21 cellular contexts compared by ENCODE assay signal in genomic region chr2:7454592-7454991, GRCh38.
DNase-seq lines count a peak whose midpoint lies in the region; ATAC-seq and TF ChIP-seq lines count a peak whose summit lies in the region.
"Had no signal": no experiment of that assay in that cellular context is flagged by ENCODE, and none has a peak within 500 bp of the region (broad histone marks: within the 10 kb centered on the region; RNA-seq: fewer than 3 reads in every experiment).

No MANE protein-coding gene starts in this region.

- peak overlapping the region; percentile 93 for H3K27ac Mint-ChIP-seq in T-helper 2 cell treated with Interferon-gamma antibody and Interleukin-4, amounts not matched to agents 5 μg/mL and 100 μg/mL, for 36 hours
- peak overlapping the region; percentile 98 for H3K27ac Mint-ChIP-seq in natural killer cell treated with Interleukin-12 subunit alpha and Interleukin-12 subunit beta and Interleukin-15 and Interleukin-18, amount 100 ng/mL, for 72 hours
- H3K27ac Mint-ChIP-seq in natural killer cell, result no peak overlapping the region
- H3K27ac Mint-ChIP-seq in activated naive CD8-positive, alpha-beta T cell treated with anti-CD3 and anti-CD28 coated beads, Interleukin-2, amount 50 U/mL, for 24 hours, result peak overlapping the region; percentile 67

- no peak for DNase-seq in T-helper 2 cell treated with Interferon-gamma antibody and Interleukin-4, amounts not matched to agents 5 μg/mL and 100 μg/mL, for 36 hours (ENCODE audit: low spot score)
- DNase-seq in T-helper 2 cell, result no peak
- DNase-seq in natural killer cell treated with Interleukin-12 subunit alpha and Interleukin-12 subunit beta and Interleukin-15 and Interleukin-18, amount 100 ng/mL, for 72 hours (ENCODE audit: low spot score), result no peak
- DNase-seq in natural killer cell, result no peak
- no peak for DNase-seq in activated naive CD8-positive, alpha-beta T cell treated with anti-CD3 and anti-CD28 coated beads, Interleukin-2, amount 50 U/mL, for 24 hours
- DNase-seq in AML-193 (lab: John Stamatoyannopoulos, UW), result no peak
- DNase-seq: ACHN, C1 segment of cervical spinal cord, EL, GF-D8, MG63, NCI-H1048, NCI-H1417 treated with DMSO at 0.1 percent for 48 hours, NCI-H187, NCI-H2107, NCI-H446 treated with DMSO at 0.1 percent for 48 hours, NCI-H526 treated with DMSO at 0.1 percent for 48 hours, OCI-M1, SJCRH30 had no signal

- no peak for TF ChIP-seq CTCF in natural killer cell (IDR thresholded peaks at IDR 0.05)

- H3K4me3 Mint-ChIP-seq in T-helper 2 cell treated with Interferon-gamma antibody and Interleukin-4, amounts not matched to agents 5 μg/mL and 100 μg/mL, for 36 hours, result peak overlapping the region; percentile 19
- H3K4me3 Mint-ChIP-seq in natural killer cell treated with Interleukin-12 subunit alpha and Interleukin-12 subunit beta and Interleukin-15 and Interleukin-18, amount 100 ng/mL, for 72 hours, result no peak overlapping the region
- H3K4me3 Mint-ChIP-seq in natural killer cell, result no peak overlapping the region
- H3K4me3 Mint-ChIP-seq in activated naive CD8-positive, alpha-beta T cell treated with anti-CD3 and anti-CD28 coated beads, Interleukin-2, amount 50 U/mL, for 24 hours, result no peak overlapping the region

- H3K4me1 Mint-ChIP-seq in T-helper 2 cell treated with Interferon-gamma antibody and Interleukin-4, amounts not matched to agents 5 μg/mL and 100 μg/mL, for 36 hours (ENCODE audit: low read depth), result peaks cover 62% of the 10 kb centered on the region
- peaks cover 49 to 55% of the 10 kb centered on the region in 2 donors for H3K4me1 Mint-ChIP-seq in natural killer cell treated with Interleukin-12 subunit alpha and Interleukin-12 subunit beta and Interleukin-15 and Interleukin-18, amount 100 ng/mL, for 72 hours (ENCODE audit: low read depth in 2 of 2)
- peaks cover 33 to 34% of the 10 kb centered on the region in 2 donors for H3K4me1 Mint-ChIP-seq in natural killer cell
- H3K4me1 Mint-ChIP-seq in activated naive CD8-positive, alpha-beta T cell treated with anti-CD3 and anti-CD28 coated beads, Interleukin-2, amount 50 U/mL, for 24 hours, result peaks cover 64% of the 10 kb centered on the region

- ATAC-seq in natural killer cell treated with Interleukin-12 subunit alpha and Interleukin-12 subunit beta and Interleukin-15 and Interleukin-18, amount 100 ng/mL, for 72 hours, result no peak
- no peak for ATAC-seq in natural killer cell
- no peak for ATAC-seq in activated naive CD8-positive, alpha-beta T cell treated with anti-CD3 and anti-CD28 coated beads, Interleukin-2, amount 50 U/mL, for 24 hours
- no peak for ATAC-seq in HG03457 (IDR thresholded peaks at IDR 0.05; ENCODE audit: unreplicated experiment)
- no peak for ATAC-seq in GM19463 (IDR thresholded peaks at IDR 0.05; ENCODE audit: unreplicated experiment)

- intact Hi-C loops in natural killer cell (cut with micrococcal nuclease), result no loop called here

- peaks cover under 1% of the 10 kb centered on the region for H3K9me3 Mint-ChIP-seq in T-helper 2 cell treated with Interferon-gamma antibody and Interleukin-4, amounts not matched to agents 5 μg/mL and 100 μg/mL, for 36 hours
- no peaks in the 10 kb centered on the region for H3K9me3 Mint-ChIP-seq in natural killer cell treated with Interleukin-12 subunit alpha and Interleukin-12 subunit beta and Interleukin-15 and Interleukin-18, amount 100 ng/mL, for 72 hours
- no peaks in the 10 kb centered on the region for H3K9me3 Mint-ChIP-seq in natural killer cell
- H3K9me3 Mint-ChIP-seq in activated naive CD8-positive, alpha-beta T cell treated with anti-CD3 and anti-CD28 coated beads, Interleukin-2, amount 50 U/mL, for 24 hours, result no peaks in the 10 kb centered on the region

- peaks cover 21% of the 10 kb centered on the region for H3K36me3 Mint-ChIP-seq in T-helper 2 cell treated with Interferon-gamma antibody and Interleukin-4, amounts not matched to agents 5 μg/mL and 100 μg/mL, for 36 hours (ENCODE audit: low read depth)
- peaks cover 5% of the 10 kb centered on the region for H3K36me3 Mint-ChIP-seq in natural killer cell treated with Interleukin-12 subunit alpha and Interleukin-12 subunit beta and Interleukin-15 and Interleukin-18, amount 100 ng/mL, for 72 hours
- no peaks in the 10 kb centered on the region for H3K36me3 Mint-ChIP-seq in natural killer cell
- H3K36me3 Mint-ChIP-seq in activated naive CD8-positive, alpha-beta T cell treated with anti-CD3 and anti-CD28 coated beads, Interleukin-2, amount 50 U/mL, for 24 hours (ENCODE audit: low read depth), result peaks cover 5% of the 10 kb centered on the region

- no peaks in the 10 kb centered on the region for H3K27me3 Mint-ChIP-seq in T-helper 2 cell treated with Interferon-gamma antibody and Interleukin-4, amounts not matched to agents 5 μg/mL and 100 μg/mL, for 36 hours (ENCODE audit: low read depth)
- H3K27me3 Mint-ChIP-seq in natural killer cell treated with Interleukin-12 subunit alpha and Interleukin-12 subunit beta and Interleukin-15 and Interleukin-18, amount 100 ng/mL, for 72 hours, result peaks cover 0 to 2% of the 10 kb centered on the region in 2 donors
- no peaks in the 10 kb centered on the region for H3K27me3 Mint-ChIP-seq in natural killer cell (ENCODE audit: low read depth in 2 of 2)
- no peaks in the 10 kb centered on the region for H3K27me3 Mint-ChIP-seq in activated naive CD8-positive, alpha-beta T cell treated with anti-CD3 and anti-CD28 coated beads, Interleukin-2, amount 50 U/mL, for 24 hours

Comparison
In these comparisons a context has a peak if more than half of its experiments do, and no peak if none do; other contexts are left out.
1. H3K27ac Mint-ChIP-seq: peak in T-helper 2 cell treated with Interferon-gamma antibody and Interleukin-4, amounts not matched to agents 5 μg/mL and 100 μg/mL, for 36 hours (single experiment), natural killer cell treated with Interleukin-12 subunit alpha and Interleukin-12 subunit beta and Interleukin-15 and Interleukin-18, amount 100 ng/mL, for 72 hours (2 of 2) and activated naive CD8-positive, alpha-beta T cell treated with anti-CD3 and anti-CD28 coated beads, Interleukin-2, amount 50 U/mL, for 24 hours (single experiment); none in natural killer cell (0 of 2).